ENCODE assay signal across 27 cellular contexts in the genomic region with DNA sequence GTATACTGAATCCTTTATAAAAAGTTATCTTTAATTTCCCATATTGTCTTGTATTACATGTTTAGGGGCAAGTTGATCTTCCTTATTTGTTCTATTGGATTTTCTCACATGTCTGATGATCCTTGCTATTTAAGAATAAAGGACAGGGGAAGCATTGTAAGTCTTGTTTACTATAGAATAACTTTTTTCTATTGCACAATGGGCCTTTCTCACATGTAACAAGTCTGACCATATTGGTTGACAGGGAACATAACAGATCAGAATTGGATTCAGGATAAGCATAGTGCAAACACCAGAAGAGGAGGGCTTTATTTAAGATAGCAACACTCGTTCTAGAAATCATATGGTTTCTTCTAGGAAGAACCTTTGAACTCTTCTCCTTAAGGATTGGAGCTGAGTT.
DNase-seq lines count a peak whose midpoint lies in the region; ATAC-seq, FAIRE-seq and TF ChIP-seq lines count a peak whose summit lies in the region.
"Had no signal": no experiment of that assay in that cellular context is flagged by ENCODE, and none has a peak within 500 bp of the region (broad histone marks: within the 10 kb centered on the region; RNA-seq: fewer than 3 reads in every experiment).

No MANE protein-coding gene starts in this region.

- ATAC-seq in IMR-90 (ENCODE audit: low read depth), result no peak
- ATAC-seq in GM19395 (IDR thresholded peaks at IDR 0.05; ENCODE audit: unreplicated experiment), result no peak
- ATAC-seq: A549, GM12878 had no signal

- no peak overlapping the region for H2BK5ac ChIP-seq in IMR-90 (ENCODE audit: low read depth, low read length, poor library complexity, severe bottlenecking)

- no peak overlapping the region for H3K9ac ChIP-seq in IMR-90 (ENCODE audit: low read depth, low read length)
- H3K9ac ChIP-seq: BLaER1 had no signal

- H3K4me3 ChIP-seq in IMR-90 (ENCODE audit: insufficient read depth, low read depth, low read length) (no peak overlapping the region), bronchial epithelial cell (ENCODE audit: low read depth, low read length) (no peak overlapping the region), A673 (ENCODE audit: low read depth, low read length, poor library complexity, severe bottlenecking) (no peak overlapping the region)
- H3K4me3 ChIP-seq: A549, BLaER1, GM12878 had no signal

- in situ Hi-C loops in IMR-90 (cut with MboI; ENCODE audit: low sequenced_read_pairs), result no loop called here

- H2AK5ac ChIP-seq in IMR-90 (ENCODE audit: low read depth, low read length), result no peak overlapping the region

- no peak overlapping the region for H4K8ac ChIP-seq in IMR-90 (ENCODE audit: low read depth in 2 of 2, low read length in 2 of 2)

- H4K20me1 ChIP-seq in IMR-90 (ENCODE audit: insufficient read depth, low read length), result no peaks in the 10 kb centered on the region
- H4K20me1 ChIP-seq: BLaER1 had no signal

- dilution Hi-C loops in IMR-90 (cut with HindIII; ENCODE audit: low sequenced_read_pairs, unreplicated experiment), result no loop called here

- no peak overlapping the region for H2BK20ac ChIP-seq in IMR-90 (ENCODE audit: low read depth, low read length)

- TF ChIP-seq POLR2A in IMR-90 (IDR thresholded peaks at IDR 0.05; ENCODE audit: low read depth, low read length), result no peak

- TF ChIP-seq CTCF in IMR-90 (conservative IDR thresholded peaks at IDR 0.05; ENCODE audit: low read depth, low read length) (no peak), bronchial epithelial cell (IDR thresholded peaks at IDR 0.05; ENCODE audit: insufficient read depth, low read length, severe bottlenecking) (no peak), A673 (conservative IDR thresholded peaks at IDR 0.05; ENCODE audit: low read depth, low read length) (no peak)

- no peaks in the 10 kb centered on the region; the same call in 1 of the 2 replicates for H3K27me3 ChIP-seq in IMR-90 (ENCODE audit: control insufficient read depth, insufficient read depth, low read length)
- H3K27me3 ChIP-seq in bronchial epithelial cell (ENCODE audit: control insufficient read depth, insufficient read depth, low read length), result no peaks in the 10 kb centered on the region
- H3K27me3 ChIP-seq in A673 (replicated peaks; ENCODE audit: insufficient read depth, low read depth, low read length, poor library complexity), result no peaks in the 10 kb centered on the region
- H3K27me3 ChIP-seq: BE2C, BLaER1 had no signal

- H4K5ac ChIP-seq in IMR-90 (ENCODE audit: low read depth, low read length), result no peak overlapping the region

- no peak overlapping the region for H4K91ac ChIP-seq in IMR-90 (ENCODE audit: insufficient read depth, low read depth, low read length)

- H3K18ac ChIP-seq in IMR-90 (ENCODE audit: low read depth, low read length), result no peak overlapping the region

- POLR2A ChIA-PET in IMR-90 (lab: Charles Lee; ENCODE audit: unreplicated experiment) (no interaction called here), A673 (lab: Charles Lee; ENCODE audit: low non-redundant PET) (no interaction called here)

- H3K4me2 ChIP-seq in IMR-90 (ENCODE audit: low read depth, low read length), result no peak overlapping the region
- H3K4me2 ChIP-seq: A549, BLaER1 had no signal

- H3K56ac ChIP-seq in IMR-90 (ENCODE audit: extremely low read depth, insufficient read depth, low read length), result no peak overlapping the region

- no peak overlapping the region for H2AK9ac ChIP-seq in IMR-90 (replicated peaks; ENCODE audit: low read depth, low read length, poor library complexity)

- intact Hi-C loops in IMR-90 (cut with micrococcal nuclease), result no loop called here
- intact Hi-C loops in A673 (cut with micrococcal nuclease; ENCODE audit: unreplicated experiment), result no loop called here

- no peak overlapping the region for H2BK15ac ChIP-seq in IMR-90 (ENCODE audit: low read depth, low read length)

- no peak overlapping the region for H2AFZ ChIP-seq in IMR-90 (replicated peaks; ENCODE audit: low read length, poor library complexity)

- no peak overlapping the region for H2BK120ac ChIP-seq in IMR-90 (ENCODE audit: low read depth, low read length)

- no peaks in the 10 kb centered on the region for H3K36me3 ChIP-seq in IMR-90 (ENCODE audit: control insufficient read depth, insufficient read depth, low read length)
- no peaks in the 10 kb centered on the region for H3K36me3 ChIP-seq in bronchial epithelial cell (ENCODE audit: control insufficient read depth, insufficient read depth, low read length)
- no peaks in the 10 kb centered on the region for H3K36me3 ChIP-seq in A673 (ENCODE audit: insufficient read depth, low read length, poor library complexity, severe bottlenecking)
- H3K36me3 ChIP-seq: BE2C, BLaER1 had no signal

- no CpG with 5 or more reads among the region's 1 CpG for whole genome bisulfite sequencing in IMR-90 (ENCODE audit: extremely low coverage in 2 of 2, insufficient read length in 1 of 2), 2 experiments

- H3K14ac ChIP-seq in IMR-90 (replicated peaks; ENCODE audit: low read depth, low read length), result no peak overlapping the region

- H3K23ac ChIP-seq in IMR-90 (ENCODE audit: low read depth, low read length), result no peak overlapping the region

- no peak overlapping the region for H3K4ac ChIP-seq in IMR-90 (ENCODE audit: low read depth, low read length)

- H3K9me3 ChIP-seq in IMR-90 (ENCODE audit: control insufficient read depth, insufficient read depth, low read length) (no peaks in the 10 kb centered on the region), A673 (ENCODE audit: low read depth, low read length, poor library complexity, severe bottlenecking) (no peaks in the 10 kb centered on the region)
- H3K9me3 ChIP-seq: A549, BE2C, BLaER1 had no signal

- H3K79me1 ChIP-seq in IMR-90 (ENCODE audit: low read depth in 1 of 2, low read length in 2 of 2), result no peaks in the 10 kb centered on the region

- BruUV-seq in IMR-90 (replicated peaks; lab: Mats Ljungman, UMichigan), result no TSS peak
- BruUV-seq in A673 (replicated peaks; lab: Mats Ljungman, UMichigan), result no TSS peak

- H3K27ac ChIP-seq in IMR-90 (ENCODE audit: insufficient read depth, low read length) (no peak overlapping the region), A673 (ENCODE audit: low read depth, low read length, poor library complexity, severe bottlenecking) (no peak overlapping the region)
- H3K27ac ChIP-seq: A549, BLaER1 had no signal

- H3K9me1 ChIP-seq in IMR-90 (ENCODE audit: insufficient read depth, low read length), result no peaks in the 10 kb centered on the region

- CTCF ChIA-PET in IMR-90 (lab: Yijun Ruan, JAX), result no interaction called here
- CTCF ChIA-PET in A673 (lab: Charles Lee), result interaction anchor here (0.9 kb wide), 1 partner anchor 258 kb away, joined by 7 read pairs; the partner anchor contains the start of gene RBMS3

- no peak for FAIRE-seq in bronchial epithelial cell (lab: Jason Lieb, UNC)
- FAIRE-seq: A549, GM12878, GM12892, GM18507 had no signal

- TF ChIP-seq RAD21 in IMR-90 (IDR thresholded peaks at IDR 0.05; ENCODE audit: low read length), result no peak

- no peak for DNase-seq in IMR-90
- DNase-seq in bronchial epithelial cell (ENCODE audit: low read depth), result peak; percentile 19
- peak; percentile 79 for DNase-seq in foreskin melanocyte
- peak; percentile 19 for DNase-seq in pons (ENCODE audit: low spot score)
- no peak for DNase-seq in NCI-H1436 (lab: John Stamatoyannopoulos, UW)
- no peak for DNase-seq in activated T-cell treated with anti-CD3 and anti-CD28 coated beads for 4 hours
- no peak for DNase-seq in A673 (ENCODE audit: low spot score)
- DNase-seq: ACHN; BE2C; C1 segment of cervical spinal cord; CD4-positive, alpha-beta memory T cell; CD4-positive, CD25-positive, alpha-beta regulatory T cell; CD8-positive, alpha-beta memory T cell; COR-L47; DMS 273 treated with DMSO at 0.1 percent for 48 hours; DMS153; DMS53; DMS79; DND-41; EL; GDM1 had no signal

- H3K4me1 ChIP-seq in IMR-90 (ENCODE audit: control insufficient read depth, insufficient read depth, low read length) (no peaks in the 10 kb centered on the region), A673 (ENCODE audit: insufficient read depth, low read length, poor library complexity, severe bottlenecking) (no peaks in the 10 kb centered on the region)
- H3K4me1 ChIP-seq: A549, BE2C had no signal

TF ChIP-seq in IMR-90, 13 proteins besides CTCF, POLR2A, EP300 and RAD21:
- TF ChIP-seq CEBPB (IDR thresholded peaks at IDR 0.05; ENCODE audit: low read depth, low read length) (0 out of 2 replicates have a peak, but pooled peaks have one; percentile 19), CHD1 (IDR thresholded peaks at IDR 0.05; ENCODE audit: low read depth, low read length) (no peak), MXI1 (IDR thresholded peaks at IDR 0.05; ENCODE audit: borderline replicate concordance, low read depth, low read length) (no peak), NFE2L2 (IDR thresholded peaks at IDR 0.05; ENCODE audit: low read depth, low read length) (no peak)
- TF ChIP-seq, protein P1, sequence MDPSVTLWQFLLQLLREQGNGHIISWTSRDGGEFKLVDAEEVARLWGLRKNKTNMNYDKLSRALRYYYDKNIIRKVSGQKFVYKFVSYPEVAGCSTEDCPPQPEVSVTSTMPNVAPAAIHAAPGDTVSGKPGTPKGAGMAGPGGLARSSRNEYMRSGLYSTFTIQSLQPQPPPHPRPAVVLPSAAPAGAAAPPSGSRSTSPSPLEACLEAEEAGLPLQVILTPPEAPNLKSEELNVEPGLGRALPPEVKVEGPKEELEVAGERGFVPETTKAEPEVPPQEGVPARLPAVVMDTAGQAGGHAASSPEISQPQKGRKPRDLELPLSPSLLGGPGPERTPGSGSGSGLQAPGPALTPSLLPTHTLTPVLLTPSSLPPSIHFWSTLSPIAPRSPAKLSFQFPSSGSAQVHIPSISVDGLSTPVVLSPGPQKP (IDR thresholded peaks at IDR 0.05; ENCODE audit: borderline replicate concordance, low read depth, low read length), result no peak
TF ChIP-seq in IMR-90: peak in this region for 1.

Comparison
In these comparisons a context has a peak if more than half of its experiments do, and no peak if none do; other contexts are left out.
1. DNase-seq: peak in bronchial epithelial cell (single experiment), foreskin melanocyte (single experiment) and pons (single experiment); none in IMR-90 (single experiment), NCI-H1436 (single experiment), activated T-cell treated with anti-CD3 and anti-CD28 coated beads for 4 hours (single experiment) and A673 (single experiment).